ENCODE assay signal across 21 cellular contexts in the genomic region with DNA sequence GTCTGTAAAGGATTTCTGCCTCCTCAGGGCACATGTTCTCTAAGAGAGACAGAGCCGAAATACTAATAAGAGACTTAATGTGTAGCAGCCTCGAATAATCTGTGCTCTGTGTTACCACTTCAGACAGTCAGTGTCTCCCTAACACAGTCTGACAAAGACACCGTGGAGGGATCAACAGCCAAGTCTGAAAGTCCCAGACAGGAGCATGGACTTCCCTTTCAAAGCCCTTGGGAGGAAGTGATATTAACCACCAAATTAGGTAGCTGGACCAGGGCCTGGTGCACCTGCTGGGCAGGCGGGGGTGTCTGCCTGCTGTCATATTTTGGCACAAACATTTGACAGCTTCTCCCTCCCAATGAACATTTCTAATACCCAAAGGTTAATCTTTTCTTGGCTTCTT. TPM values are rescaled to one million over a fixed set of nuclear protein-coding genes. Genes with fewer than 3 reads are reported as not detected.
DNase-seq lines count a peak whose midpoint lies in the region; ATAC-seq, FAIRE-seq and TF ChIP-seq lines count a peak whose summit lies in the region.
"Had no signal": no experiment of that assay in that cellular context is flagged by ENCODE, and none has a peak within 500 bp of the region (broad histone marks: within the 10 kb centered on the region; RNA-seq: fewer than 3 reads in every experiment).

No MANE protein-coding gene starts in this region.

- no peaks in the 10 kb centered on the region for H3K36me3 ChIP-seq in OCI-LY1 (ENCODE audit: insufficient read depth, low read length)
- H3K36me3 ChIP-seq: neural progenitor cell, Peyer's patch had no signal

- no peak for TF ChIP-seq CTCF in OCI-LY1 (IDR thresholded peaks at IDR 0.05; ENCODE audit: low read length)
- TF ChIP-seq CTCF in activated CD8-positive, alpha-beta T cell treated with anti-CD3 and anti-CD28 coated beads for 36 hours (IDR thresholded peaks at IDR 0.05) = no peak

- peaks cover 20% of the 10 kb centered on the region for H3K4me1 ChIP-seq in OCI-LY1 (ENCODE audit: insufficient read depth, low read length, severe bottlenecking)
- H3K4me1 ChIP-seq: neural progenitor cell, Peyer's patch, testis had no signal

- no peak overlapping the region for H3K27ac Mint-ChIP-seq in activated CD8-positive, alpha-beta T cell treated with anti-CD3 and anti-CD28 coated beads for 36 hours
- H3K27ac Mint-ChIP-seq: activated CD4-positive, alpha-beta memory T cell treated with anti-CD3 and anti-CD28 coated beads for 36 hours; neural progenitor cell had no signal

- H4K20me1 ChIP-seq in OCI-LY1 (ENCODE audit: insufficient read depth, low read length) = no peaks in the 10 kb centered on the region

- POLR2A ChIA-PET in activated CD8-positive, alpha-beta T cell treated with anti-CD3 and anti-CD28 coated beads for 36 hours (lab: Charles Lee) = no interaction called here

- no peak for TF ChIP-seq POLR2A in GM12892 (IDR thresholded peaks at IDR 0.05; ENCODE audit: low read depth, low read length)
- TF ChIP-seq POLR2A in H54 (IDR thresholded peaks at IDR 0.05; ENCODE audit: low read depth, low read length) = no peak

- H3K9ac ChIP-seq in OCI-LY1 (ENCODE audit: low read length) = no peak overlapping the region
- H3K9ac ChIP-seq: neural progenitor cell had no signal

- CTCF ChIA-PET in activated CD8-positive, alpha-beta T cell treated with anti-CD3 and anti-CD28 coated beads for 36 hours (lab: Charles Lee) = no interaction called here

- peak overlapping the region; percentile 6; the same call in 1 of the 2 replicates for H3K4me2 ChIP-seq in OCI-LY1 (ENCODE audit: low read length)
- H3K4me2 ChIP-seq: hepatocyte, neural progenitor cell had no signal

- ATAC-seq in GM18517 (IDR thresholded peaks at IDR 0.05; ENCODE audit: unreplicated experiment) = peak; percentile 60
- peak; percentile 76 for ATAC-seq in GM19438 (IDR thresholded peaks at IDR 0.05; ENCODE audit: low read depth, unreplicated experiment)
- peak; percentile 78 for ATAC-seq in HG02943 (IDR thresholded peaks at IDR 0.05; ENCODE audit: low read depth, unreplicated experiment)
- ATAC-seq in activated CD8-positive, alpha-beta T cell treated with anti-CD3 and anti-CD28 coated beads for 36 hours = no peak

- H3K27ac ChIP-seq in OCI-LY1 (ENCODE audit: low read depth, low read length, poor library complexity, severe bottlenecking) = peak overlapping the region; percentile 47
- H3K27ac ChIP-seq: hepatocyte, neural progenitor cell, Peyer's patch, testis had no signal

- H3K9me3 ChIP-seq in OCI-LY1 (ENCODE audit: low read length) = no peaks in the 10 kb centered on the region
- H3K9me3 ChIP-seq: Peyer's patch, testis had no signal

- H3K27me3 Mint-ChIP-seq in activated CD8-positive, alpha-beta T cell treated with anti-CD3 and anti-CD28 coated beads for 36 hours = no peaks in the 10 kb centered on the region
- H3K27me3 Mint-ChIP-seq: activated CD4-positive, alpha-beta memory T cell treated with anti-CD3 and anti-CD28 coated beads for 36 hours had no signal

- H3K27me3 ChIP-seq in OCI-LY1 (ENCODE audit: insufficient read depth, low read length) = no peaks in the 10 kb centered on the region
- H3K27me3 ChIP-seq: hepatocyte, neural progenitor cell, Peyer's patch, testis had no signal

- FAIRE-seq in GM12892 (lab: Jason Lieb, UNC) = no peak
- FAIRE-seq in H54 (lab: Jason Lieb, UNC) = no peak
- FAIRE-seq: D721Med, kidney had no signal

- H3K9me2 ChIP-seq in OCI-LY1 (ENCODE audit: low read depth, low read length) = no peaks in the 10 kb centered on the region

- no peaks in the 10 kb centered on the region for H3K9me3 Mint-ChIP-seq in activated CD8-positive, alpha-beta T cell treated with anti-CD3 and anti-CD28 coated beads for 36 hours
- H3K9me3 Mint-ChIP-seq: activated CD4-positive, alpha-beta memory T cell treated with anti-CD3 and anti-CD28 coated beads for 36 hours; neural progenitor cell had no signal

- DNase-seq in GM12892 (ENCODE audit: insufficient read length) = no peak
- no peak for DNase-seq in H54 (ENCODE audit: insufficient read length, low spot score)
- no peak for DNase-seq in NCI-H82 treated with DMSO at 0.1 percent for 48 hours (lab: John Stamatoyannopoulos, UW; ENCODE audit: unreplicated experiment)
- DNase-seq in activated CD8-positive, alpha-beta T cell treated with anti-CD3 and anti-CD28 coated beads for 36 hours = no peak
- DNase-seq: activated CD4-positive, alpha-beta memory T cell treated with anti-CD3 and anti-CD28 coated beads for 36 hours; AML-193; caudate nucleus; effector CD8-positive, alpha-beta T cell; kidney; mesenchymal stem cell; NCI-H187; NCI-H524 treated with DMSO at 0.1 percent for 48 hours; Peyer's patch; testis had no signal

- H2AFZ ChIP-seq in OCI-LY1 (ENCODE audit: low read length) = no peak overlapping the region
- H2AFZ ChIP-seq: hepatocyte, neural progenitor cell had no signal

- H3F3A ChIP-seq in OCI-LY1 (ENCODE audit: insufficient read depth, low read length) = no peaks in the 10 kb centered on the region

- intact Hi-C loops in activated CD8-positive, alpha-beta T cell treated with anti-CD3 and anti-CD28 coated beads for 36 hours (cut with micrococcal nuclease) = no loop called here

- no peak overlapping the region for H3K4me3 ChIP-seq in OCI-LY1 (ENCODE audit: low read depth, low read length, poor library complexity, severe bottlenecking)
- H3K4me3 ChIP-seq: hepatocyte, neural progenitor cell, Peyer's patch, testis had no signal

- H3K4me1 Mint-ChIP-seq in activated CD8-positive, alpha-beta T cell treated with anti-CD3 and anti-CD28 coated beads for 36 hours (ENCODE audit: low read depth) = no peaks in the 10 kb centered on the region

- H3K4me3 Mint-ChIP-seq in activated CD8-positive, alpha-beta T cell treated with anti-CD3 and anti-CD28 coated beads for 36 hours = no peak overlapping the region
- H3K4me3 Mint-ChIP-seq: activated CD4-positive, alpha-beta memory T cell treated with anti-CD3 and anti-CD28 coated beads for 36 hours; neural progenitor cell had no signal

- H3K79me2 ChIP-seq in OCI-LY1 (ENCODE audit: insufficient read depth, low read length) = no peaks in the 10 kb centered on the region
- H3K79me2 ChIP-seq: hepatocyte had no signal

- no peaks in the 10 kb centered on the region for H3K36me3 Mint-ChIP-seq in activated CD8-positive, alpha-beta T cell treated with anti-CD3 and anti-CD28 coated beads for 36 hours (ENCODE audit: low read depth)
- H3K36me3 Mint-ChIP-seq: activated CD4-positive, alpha-beta memory T cell treated with anti-CD3 and anti-CD28 coated beads for 36 hours had no signal

RNA-seq across cellular contexts. Expression of a gene that starts 45.5 kb away (rescaled TPM):
- not detected for polyA plus RNA-seq in GM12892 (2012; ENCODE audit: missing spikeins)
- total RNA-seq in activated CD8-positive, alpha-beta T cell treated with anti-CD3 and anti-CD28 coated beads for 36 hours = not detected
- total RNA-seq: activated CD4-positive, alpha-beta memory T cell treated with anti-CD3 and anti-CD28 coated beads for 36 hours had no signal
